In the genomic region with DNA sequence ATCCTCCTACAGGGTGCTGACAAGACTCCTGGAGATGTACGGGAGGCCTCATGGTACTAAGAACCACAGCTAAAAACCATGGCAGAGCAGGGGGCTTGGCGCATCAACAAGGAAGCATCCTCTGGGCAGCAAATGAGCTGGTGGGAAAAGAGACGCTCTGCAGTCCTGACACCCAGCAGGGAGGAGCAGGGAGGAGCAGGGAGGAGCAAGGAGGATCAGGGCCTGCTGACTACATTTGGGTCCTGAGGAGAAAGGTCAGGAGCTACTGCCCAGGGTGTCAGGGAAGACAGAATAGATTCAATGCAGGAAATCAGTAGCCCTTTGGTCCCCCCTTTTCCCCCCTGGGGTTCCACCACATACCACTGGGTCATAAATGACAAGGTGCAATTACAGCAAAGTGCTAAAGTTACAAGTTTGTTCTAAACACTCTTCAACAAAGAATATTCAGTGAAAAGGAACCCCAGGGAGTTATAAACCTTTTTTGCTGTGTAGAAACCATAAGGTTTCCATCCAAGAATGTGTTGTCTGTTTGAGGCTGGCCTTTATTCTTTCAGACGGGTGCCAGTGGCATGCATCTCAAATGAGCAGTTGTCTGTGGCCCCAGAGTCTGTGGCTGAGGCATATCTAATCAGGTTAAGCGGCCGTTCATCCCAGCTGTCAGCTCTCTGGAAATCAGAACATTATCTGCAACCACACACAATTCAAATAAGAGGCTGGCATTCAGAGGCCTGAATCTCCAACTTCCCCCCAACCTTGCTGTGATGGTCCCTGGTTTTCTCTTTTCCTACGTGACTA, we compare ENCODE assay signal across 1 cellular context.
TF ChIP-seq lines count a peak whose summit lies in the region.

No MANE protein-coding gene starts in this region.

TF ChIP-seq in SK-N-SH, 30 proteins besides CTCF, POLR2A, EP300 and RAD21 (continued from another document):
- TF ChIP-seq, protein P1, sequence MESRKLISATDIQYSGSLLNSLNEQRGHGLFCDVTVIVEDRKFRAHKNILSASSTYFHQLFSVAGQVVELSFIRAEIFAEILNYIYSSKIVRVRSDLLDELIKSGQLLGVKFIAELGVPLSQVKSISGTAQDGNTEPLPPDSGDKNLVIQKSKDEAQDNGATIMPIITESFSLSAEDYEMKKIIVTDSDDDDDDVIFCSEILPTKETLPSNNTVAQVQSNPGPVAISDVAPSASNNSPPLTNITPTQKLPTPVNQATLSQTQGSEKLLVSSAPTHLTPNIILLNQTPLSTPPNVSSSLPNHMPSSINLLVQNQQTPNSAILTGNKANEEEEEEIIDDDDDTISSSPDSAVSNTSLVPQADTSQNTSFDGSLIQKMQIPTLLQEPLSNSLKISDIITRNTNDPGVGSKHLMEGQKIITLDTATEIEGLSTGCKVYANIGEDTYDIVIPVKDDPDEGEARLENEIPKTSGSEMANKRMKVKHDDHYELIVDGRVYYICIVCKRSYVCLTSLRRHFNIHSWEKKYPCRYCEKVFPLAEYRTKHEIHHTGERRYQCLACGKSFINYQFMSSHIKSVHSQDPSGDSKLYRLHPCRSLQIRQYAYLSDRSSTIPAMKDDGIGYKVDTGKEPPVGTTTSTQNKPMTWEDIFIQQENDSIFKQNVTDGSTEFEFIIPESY (IDR thresholded peaks at IDR 0.05; ENCODE audit: borderline replicate concordance, low read depth): no peak
- TF ChIP-seq EZH2phosphoT487 (IDR thresholded peaks at IDR 0.05; ENCODE audit: borderline replicate concordance, low read depth) (no peak), RXRA (IDR thresholded peaks at IDR 0.05; ENCODE audit: borderline replicate concordance, low read depth) (no peak)
- TF ChIP-seq, protein P2, sequence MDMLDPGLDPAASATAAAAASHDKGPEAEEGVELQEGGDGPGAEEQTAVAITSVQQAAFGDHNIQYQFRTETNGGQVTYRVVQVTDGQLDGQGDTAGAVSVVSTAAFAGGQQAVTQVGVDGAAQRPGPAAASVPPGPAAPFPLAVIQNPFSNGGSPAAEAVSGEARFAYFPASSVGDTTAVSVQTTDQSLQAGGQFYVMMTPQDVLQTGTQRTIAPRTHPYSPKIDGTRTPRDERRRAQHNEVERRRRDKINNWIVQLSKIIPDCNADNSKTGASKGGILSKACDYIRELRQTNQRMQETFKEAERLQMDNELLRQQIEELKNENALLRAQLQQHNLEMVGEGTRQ (IDR thresholded peaks at IDR 0.05; ENCODE audit: borderline replicate concordance, low read depth, low read length): no peak
TF ChIP-seq in SK-N-SH: peak in this region for 4.
